In the genomic region with DNA sequence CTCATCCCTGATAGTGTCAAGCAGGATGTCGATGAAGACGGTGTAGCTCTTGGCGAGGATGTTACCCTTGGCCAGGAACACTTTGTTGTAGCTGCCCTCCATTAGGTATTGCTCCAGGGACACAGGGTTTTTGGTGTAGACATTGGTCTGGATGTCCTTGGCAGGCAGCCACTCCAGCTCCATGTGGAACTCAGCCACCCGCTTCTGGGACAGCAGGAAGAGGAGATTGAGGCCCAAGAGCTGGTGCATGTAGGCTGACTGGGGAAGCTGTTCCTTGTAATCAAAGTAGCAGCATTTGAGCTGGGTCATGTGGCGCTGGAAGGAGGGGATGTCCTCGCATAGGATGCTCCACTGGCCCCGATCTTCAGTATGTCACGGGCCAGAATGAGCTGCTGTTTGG, we compare ENCODE assay signal across 20 cellular contexts. TPM values are rescaled to one million over a fixed set of nuclear protein-coding genes. Genes with fewer than 3 reads are reported as not detected.
DNase-seq lines count a peak whose midpoint lies in the region; ATAC-seq and TF ChIP-seq lines count a peak whose summit lies in the region.
"Had no signal": no experiment of that assay in that cellular context is flagged by ENCODE, and none has a peak within 500 bp of the region (broad histone marks: within the 10 kb centered on the region; RNA-seq: fewer than 3 reads in every experiment).

No MANE protein-coding gene starts in this region.

- H3K4me1 ChIP-seq in esophagus muscularis mucosa (peaks cover 73 to 100% (median 98%) of the 10 kb centered on the region in 4 donors), muscle layer of colon (ENCODE audit: insufficient read depth, low read length) (peaks cover 79% of the 10 kb centered on the region), stomach smooth muscle (ENCODE audit: control insufficient read depth, insufficient read depth, low read length) (peaks cover 73% of the 10 kb centered on the region), left lung (peaks cover 13 to 94% of the 10 kb centered on the region in 2 donors)

- TF ChIP-seq POLR2A in esophagus muscularis mucosa (IDR thresholded peaks at IDR 0.05; ENCODE audit: low read depth): no peak

- no peak overlapping the region for H3K4me3 Mint-ChIP-seq in activated CD4-positive, alpha-beta memory T cell treated with anti-CD3 and anti-CD28 coated beads for 36 hours
- no peak overlapping the region for H3K4me3 Mint-ChIP-seq in activated CD4-positive, alpha-beta memory T cell treated with anti-CD3 and anti-CD28 coated beads, Interleukin-2, amount 10 ng/mL, durations not matched to agents 7 days and 5 days
- H3K4me3 Mint-ChIP-seq: activated B cell treated with CpG ODN at 0.5 μM for 24 hours had no signal

- no peak for TF ChIP-seq CTCF in esophagus muscularis mucosa (IDR thresholded peaks at IDR 0.05)
- TF ChIP-seq CTCF in left lung (IDR thresholded peaks at IDR 0.05): no peak

- intact Hi-C loops in activated CD4-positive, alpha-beta memory T cell treated with anti-CD3 and anti-CD28 coated beads for 36 hours (cut with micrococcal nuclease): no loop called here
- intact Hi-C loops in esophagus muscularis mucosa (cut with DNase I): no loop called here
- intact Hi-C loops in left lung (cut with DNase I): no loop called here

- H3K9me3 ChIP-seq in esophagus muscularis mucosa (no peaks in the 10 kb centered on the region), muscle layer of colon (ENCODE audit: low read length) (no peaks in the 10 kb centered on the region), stomach smooth muscle (ENCODE audit: control insufficient read depth in 2 of 2, low read length in 2 of 2) (no peaks in the 10 kb centered on the region), left lung (no peaks in the 10 kb centered on the region)
- H3K9me3 ChIP-seq: BE2C, SJCRH30, spleen, thyroid gland had no signal

- TF ChIP-seq EP300 in esophagus muscularis mucosa (IDR thresholded peaks at IDR 0.05): no peak

- no peaks in the 10 kb centered on the region for H3K27me3 Mint-ChIP-seq in activated CD4-positive, alpha-beta memory T cell treated with anti-CD3 and anti-CD28 coated beads for 36 hours
- H3K27me3 Mint-ChIP-seq in activated CD4-positive, alpha-beta memory T cell treated with anti-CD3 and anti-CD28 coated beads, Interleukin-2, amount 10 ng/mL, durations not matched to agents 7 days and 5 days: peaks cover 1% of the 10 kb centered on the region
- H3K27me3 Mint-ChIP-seq: activated B cell treated with CpG ODN at 0.5 μM for 24 hours had no signal

- H3K27ac ChIP-seq in esophagus muscularis mucosa (replicated peaks in 1 of 4) (peak overlapping the region; percentile 66 to 97 (median 82)), muscle layer of colon (ENCODE audit: low read depth, low read length) (peak overlapping the region; percentile 63), stomach smooth muscle (ENCODE audit: low read length) (peak overlapping the region; percentile 60), left lung (no peak overlapping the region)
- H3K27ac ChIP-seq: SJCRH30, thyroid gland had no signal

- POLR2A ChIA-PET in activated CD4-positive, alpha-beta memory T cell treated with anti-CD3 and anti-CD28 coated beads for 36 hours (lab: Charles Lee): interaction anchor here (1.1 to 1.6 kb wide), 2 partner anchors 8 to 17 kb away, joined by 5 to 6 read pairs; no protein-coding TSS in a partner anchor
- POLR2A ChIA-PET in activated CD4-positive, alpha-beta memory T cell treated with anti-CD3 and anti-CD28 coated beads, Interleukin-2, amount 10 ng/mL, durations not matched to agents 7 days and 5 days (lab: Charles Lee): interaction anchor here (0.9 to 1.3 kb wide), 3 partner anchors 11 to 27 kb away, joined by 3 to 6 read pairs (median 3); no protein-coding TSS in a partner anchor

- CTCF ChIA-PET in activated CD4-positive, alpha-beta memory T cell treated with anti-CD3 and anti-CD28 coated beads for 36 hours (lab: Charles Lee): interaction anchor here (0.7 to 1.7 kb wide), 5 partner anchors 8 to 80 kb away, joined by 3 to 6 read pairs (median 3); no protein-coding TSS in a partner anchor
- CTCF ChIA-PET in activated CD4-positive, alpha-beta memory T cell treated with anti-CD3 and anti-CD28 coated beads, Interleukin-2, amount 10 ng/mL, durations not matched to agents 7 days and 5 days (lab: Charles Lee): interaction anchor here (0.5 to 1.4 kb wide), 5 partner anchors 9 to 1253 kb away, joined by 3 to 4 read pairs (median 3); no protein-coding TSS in a partner anchor

- H3K36me3 ChIP-seq in esophagus muscularis mucosa: peaks cover 0 to 4% (median 0%) of the 10 kb centered on the region in 4 donors
- no peaks in the 10 kb centered on the region for H3K36me3 ChIP-seq in muscle layer of colon (ENCODE audit: insufficient read depth, low read length)
- H3K36me3 ChIP-seq in stomach smooth muscle (ENCODE audit: control insufficient read depth in 2 of 2, insufficient read depth in 2 of 2, low read length in 2 of 2): no peaks in the 10 kb centered on the region
- peaks cover 0 to 7% of the 10 kb centered on the region in 2 donors for H3K36me3 ChIP-seq in left lung
- H3K36me3 ChIP-seq: BE2C, SJCRH30, thyroid gland had no signal

- peaks cover 2% of the 10 kb centered on the region for H3K36me3 Mint-ChIP-seq in activated CD4-positive, alpha-beta memory T cell treated with anti-CD3 and anti-CD28 coated beads for 36 hours
- peaks cover 2% of the 10 kb centered on the region for H3K36me3 Mint-ChIP-seq in activated CD4-positive, alpha-beta memory T cell treated with anti-CD3 and anti-CD28 coated beads, Interleukin-2, amount 10 ng/mL, durations not matched to agents 7 days and 5 days (ENCODE audit: low read depth)

- no peaks in the 10 kb centered on the region for H3K9me3 Mint-ChIP-seq in activated CD4-positive, alpha-beta memory T cell treated with anti-CD3 and anti-CD28 coated beads for 36 hours
- no peaks in the 10 kb centered on the region for H3K9me3 Mint-ChIP-seq in activated CD4-positive, alpha-beta memory T cell treated with anti-CD3 and anti-CD28 coated beads, Interleukin-2, amount 10 ng/mL, durations not matched to agents 7 days and 5 days
- H3K9me3 Mint-ChIP-seq: activated B cell treated with CpG ODN at 0.5 μM for 24 hours had no signal

- 90% methylated on average over 8 of the region's 8 CpGs for WGBS in esophagus muscularis mucosa

- H3K4me1 Mint-ChIP-seq in activated CD4-positive, alpha-beta memory T cell treated with anti-CD3 and anti-CD28 coated beads for 36 hours (ENCODE audit: low read depth): peaks cover 78% of the 10 kb centered on the region
- peaks cover 52% of the 10 kb centered on the region for H3K4me1 Mint-ChIP-seq in activated CD4-positive, alpha-beta memory T cell treated with anti-CD3 and anti-CD28 coated beads, Interleukin-2, amount 10 ng/mL, durations not matched to agents 7 days and 5 days

- H3K27me3 ChIP-seq in esophagus muscularis mucosa: no peaks in the 10 kb centered on the region
- no peaks in the 10 kb centered on the region for H3K27me3 ChIP-seq in muscle layer of colon (ENCODE audit: control insufficient read depth in 1 of 2, insufficient read depth in 2 of 2, low read length in 2 of 2)
- no peaks in the 10 kb centered on the region for H3K27me3 ChIP-seq in stomach smooth muscle (ENCODE audit: control insufficient read depth in 1 of 2, insufficient read depth in 2 of 2, low read length in 2 of 2)
- H3K27me3 ChIP-seq in left lung: no peaks in the 10 kb centered on the region
- H3K27me3 ChIP-seq: BE2C, SJCRH30, spleen, thyroid gland had no signal

- H3K4me3 ChIP-seq in esophagus muscularis mucosa: no peak overlapping the region
- H3K4me3 ChIP-seq in muscle layer of colon (ENCODE audit: low read depth in 1 of 2, low read length in 2 of 2): no peak overlapping the region
- H3K4me3 ChIP-seq in stomach smooth muscle (ENCODE audit: low read length in 2 of 2): peak overlapping the region in 1 of 2 donors; percentile 22
- H3K4me3 ChIP-seq in left lung: no peak overlapping the region
- H3K4me3 ChIP-seq: GM12878, K562, SJCRH30, spleen, thyroid gland had no signal

- H3K9ac ChIP-seq in muscle layer of colon (ENCODE audit: low read length): no peak overlapping the region
- no peak overlapping the region for H3K9ac ChIP-seq in stomach smooth muscle (ENCODE audit: low read length in 2 of 2)

- no peak for DNase-seq in activated CD4-positive, alpha-beta memory T cell treated with anti-CD3 and anti-CD28 coated beads for 36 hours
- no peak for DNase-seq in activated CD4-positive, alpha-beta memory T cell treated with anti-CD3 and anti-CD28 coated beads, Interleukin-2, amount 10 ng/mL, durations not matched to agents 7 days and 5 days
- no peak for DNase-seq in esophagus muscularis mucosa (ENCODE audit: extremely low spot score)
- DNase-seq in amniotic stem cell (lab: John Stamatoyannopoulos, UW): no peak
- no peak for DNase-seq in left lung
- DNase-seq: 8988T, activated B cell treated with CpG ODN at 0.5 μM for 24 hours, BE2C, DMS 273 treated with DMSO at 0.1 percent for 48 hours, GDM1, NCI-H524, occipital lobe, SJCRH30, spleen, thyroid gland had no signal

- peak overlapping the region; percentile 61 for H3K27ac Mint-ChIP-seq in activated CD4-positive, alpha-beta memory T cell treated with anti-CD3 and anti-CD28 coated beads for 36 hours
- no peak overlapping the region for H3K27ac Mint-ChIP-seq in activated CD4-positive, alpha-beta memory T cell treated with anti-CD3 and anti-CD28 coated beads, Interleukin-2, amount 10 ng/mL, durations not matched to agents 7 days and 5 days
- H3K27ac Mint-ChIP-seq: activated B cell treated with CpG ODN at 0.5 μM for 24 hours had no signal

- ATAC-seq in left lung (no peak), GM19328 (IDR thresholded peaks at IDR 0.05; ENCODE audit: unreplicated experiment) (no peak)
- ATAC-seq: GM12878 had no signal

RNA-seq across cellular contexts. Expression of gene IL6R, which starts 9.5 kb away (rescaled TPM):
- total RNA-seq in activated CD4-positive, alpha-beta memory T cell treated with anti-CD3 and anti-CD28 coated beads for 36 hours: 10 to 100 TPM; 30.2 to 30.5 TPM
- total RNA-seq in activated CD4-positive, alpha-beta memory T cell treated with anti-CD3 and anti-CD28 coated beads, Interleukin-2, amount 10 ng/mL, durations not matched to agents 7 days and 5 days: 10 to 100 TPM; 15.7 to 16.0 TPM
- total RNA-seq in esophagus muscularis mucosa (10 to 100 TPM; 44.4 to 61.1 (median 54.9) TPM), left lung (10 to 100 TPM; 45.0 to 65.3 TPM)

Comparison
In these comparisons a context has a peak if more than half of its experiments do, and no peak if none do; other contexts are left out.
1. H3K27ac ChIP-seq: peak in esophagus muscularis mucosa (4 of 4), muscle layer of colon (single experiment) and stomach smooth muscle (single experiment); none in left lung (0 of 2).